10 cellular contexts compared by ENCODE assay signal in genomic region chr7:30172451-30172850, GRCh38. TPM values are rescaled to one million over a fixed set of nuclear protein-coding genes. Genes with fewer than 3 reads are reported as not detected.
DNase-seq lines count a peak whose midpoint lies in the region; ATAC-seq and TF ChIP-seq lines count a peak whose summit lies in the region.
"Had no signal": no experiment of that assay in that cellular context is flagged by ENCODE, and none has a peak within 500 bp of the region (broad histone marks: within the 10 kb centered on the region; RNA-seq: fewer than 3 reads in every experiment).

No MANE protein-coding gene starts in this region.

- 73 to 100% methylated on average over 1 to 3 of the region's 3 CpGs for WGBS in gastroesophageal sphincter (ENCODE audit: low coverage in 1 of 2), 2 donors

- peak; percentile 27 to 75 for DNase-seq in NCI-H2081 (lab: John Stamatoyannopoulos, UW)
- no peak for DNase-seq in NCI-H2081 treated with DMSO at 0.1 percent for 48 hours (lab: John Stamatoyannopoulos, UW)
- DNase-seq in SK-N-MC (ENCODE audit: low read depth, low spot score): no peak
- DNase-seq in left lobe of liver (ENCODE audit: low spot score): no peak
- DNase-seq: activated gamma-delta T cell had no signal

- no peaks in the 10 kb centered on the region for H3K27me3 ChIP-seq in gastroesophageal sphincter

- H3K9ac ChIP-seq in SK-N-MC (ENCODE audit: insufficient read length): no peak overlapping the region

- ATAC-seq in gastroesophageal sphincter: no peak
- ATAC-seq in left lobe of liver: no peak
- ATAC-seq in GM21825 (IDR thresholded peaks at IDR 0.05; ENCODE audit: unreplicated experiment): no peak
- no peak for ATAC-seq in GM18511 (IDR thresholded peaks at IDR 0.05; ENCODE audit: unreplicated experiment)

- TF ChIP-seq POLR2A in gastroesophageal sphincter (IDR thresholded peaks at IDR 0.05): no peak

- H3K27ac ChIP-seq in SK-N-MC: peak overlapping the region; percentile 78
- H3K27ac ChIP-seq in gastroesophageal sphincter: peak overlapping the region; percentile 45 to 85 (median 84)
- H3K27ac ChIP-seq in temporal lobe (ENCODE audit: low read depth, low read length): peak overlapping the region; percentile 97
- H3K27ac ChIP-seq: VCaP had no signal

- TF ChIP-seq CTCF in gastroesophageal sphincter (IDR thresholded peaks at IDR 0.05): no peak

- H3K4me3 ChIP-seq in SK-N-MC: peak overlapping the region; percentile 59
- no peak overlapping the region for H3K4me3 ChIP-seq in gastroesophageal sphincter

- H3K36me3 ChIP-seq in SK-N-MC (ENCODE audit: insufficient read depth, low read length) (no peaks in the 10 kb centered on the region), gastroesophageal sphincter (peaks cover 0 to 5% of the 10 kb centered on the region in 2 donors)

- no peaks in the 10 kb centered on the region for H3K9me3 ChIP-seq in SK-N-MC (ENCODE audit: low read depth, low read length)
- H3K9me3 ChIP-seq in gastroesophageal sphincter: no peaks in the 10 kb centered on the region

- H3K4me1 ChIP-seq in gastroesophageal sphincter: peaks cover 3 to 90% (median 19%) of the 10 kb centered on the region in 3 donors

- TF ChIP-seq EP300 in gastroesophageal sphincter (IDR thresholded peaks at IDR 0.05): no peak

RNA-seq across cellular contexts. Expression of gene MTURN, which starts 37.7 kb away (rescaled TPM):
- total RNA-seq in gastroesophageal sphincter (100 to 1,000 TPM; 196 to 252 (median 225) TPM), temporal lobe (281 TPM), left lobe of liver (2.8 TPM)

Comparison
In these comparisons a context has a peak if more than half of its experiments do, and no peak if none do; other contexts are left out.
1. DNase-seq: peak in NCI-H2081 (2 of 2); none in NCI-H2081 treated with DMSO at 0.1 percent for 48 hours (single experiment), SK-N-MC (single experiment) and left lobe of liver (single experiment).
2. RNA of gene MTURN, which starts 37.7 kb away (total RNA-seq): 281 TPM in temporal lobe (single experiment) and 196 to 252 TPM in gastroesophageal sphincter; 2.8 TPM in left lobe of liver (single experiment); every median in the first group is over 10 times any median in the second.
3. Peak in every context shown above with its lines, with median percentiles within 50 percentile points of each other: H3K27ac ChIP-seq.